14 cellular contexts compared by ENCODE assay signal in genomic region chr17:41009301-41009760, GRCh38. TPM values are rescaled to one million over a fixed set of nuclear protein-coding genes. Genes with fewer than 3 reads are reported as not detected.
DNase-seq lines count a peak whose midpoint lies in the region; ATAC-seq and TF ChIP-seq lines count a peak whose summit lies in the region.
"Had no signal": no experiment of that assay in that cellular context is flagged by ENCODE, and none has a peak within 500 bp of the region (broad histone marks: within the 10 kb centered on the region; RNA-seq: fewer than 3 reads in every experiment).

No MANE protein-coding gene starts in this region.

- H3K36me3 Mint-ChIP-seq in GM23338 (ENCODE audit: low read depth) (no peaks in the 10 kb centered on the region), T-helper 17 cell (ENCODE audit: low read depth) (no peaks in the 10 kb centered on the region)
- no peaks in the 10 kb centered on the region for H3K36me3 Mint-ChIP-seq in activated CD4-positive, alpha-beta memory T cell treated with anti-CD3 and anti-CD28 coated beads, Interleukin-2, amount 10 ng/mL, durations not matched to agents 7 days and 5 days (ENCODE audit: low read depth)
- H3K36me3 Mint-ChIP-seq: CD4-positive, CD25-positive, alpha-beta regulatory T cell had no signal

- H3K79me2 ChIP-seq in GM23338 (replicated peaks; ENCODE audit: insufficient read depth) = no peaks in the 10 kb centered on the region

- CTCF ChIA-PET in activated CD4-positive, alpha-beta memory T cell treated with anti-CD3 and anti-CD28 coated beads, Interleukin-2, amount 10 ng/mL, durations not matched to agents 7 days and 5 days (lab: Charles Lee) = no interaction called here

- H3K4me1 Mint-ChIP-seq in GM23338 = peaks cover 10% of the 10 kb centered on the region; the same call in 2 of the 3 replicates
- H3K4me1 Mint-ChIP-seq in activated CD4-positive, alpha-beta memory T cell treated with anti-CD3 and anti-CD28 coated beads, Interleukin-2, amount 10 ng/mL, durations not matched to agents 7 days and 5 days = no peaks in the 10 kb centered on the region
- no peaks in the 10 kb centered on the region for H3K4me1 Mint-ChIP-seq in T-helper 17 cell
- H3K4me1 Mint-ChIP-seq: CD4-positive, CD25-positive, alpha-beta regulatory T cell had no signal

- TF ChIP-seq CTCF in GM23338 (conservative IDR thresholded peaks at IDR 0.05; ENCODE audit: low read depth in 2 of 2) = no peak

- H3K27me3 Mint-ChIP-seq in GM23338 (ENCODE audit: insufficient read depth, low read depth, poor library complexity) (peaks cover 1% of the 10 kb centered on the region), T-helper 17 cell (peaks cover 11% of the 10 kb centered on the region)
- peaks cover 9% of the 10 kb centered on the region for H3K27me3 Mint-ChIP-seq in activated CD4-positive, alpha-beta memory T cell treated with anti-CD3 and anti-CD28 coated beads, Interleukin-2, amount 10 ng/mL, durations not matched to agents 7 days and 5 days

- no peaks in the 10 kb centered on the region for H3K27me3 ChIP-seq in GM23338 (ENCODE audit: insufficient read depth)
- H3K27me3 ChIP-seq: suprapubic skin had no signal

- H3K4me1 ChIP-seq in GM23338 (ENCODE audit: insufficient read depth) = peaks cover 14% of the 10 kb centered on the region
- H3K4me1 ChIP-seq: prostate gland, suprapubic skin had no signal

- H3K27ac Mint-ChIP-seq in GM23338 = no peak overlapping the region
- no peak overlapping the region for H3K27ac Mint-ChIP-seq in activated CD4-positive, alpha-beta memory T cell treated with anti-CD3 and anti-CD28 coated beads, Interleukin-2, amount 10 ng/mL, durations not matched to agents 7 days and 5 days
- H3K27ac Mint-ChIP-seq in T-helper 17 cell = no peak overlapping the region
- H3K27ac Mint-ChIP-seq: CD4-positive, CD25-positive, alpha-beta regulatory T cell had no signal

- no peaks in the 10 kb centered on the region for H3F3A ChIP-seq in GM23338 (replicated peaks; ENCODE audit: low read depth)

- POLR2A ChIA-PET in activated CD4-positive, alpha-beta memory T cell treated with anti-CD3 and anti-CD28 coated beads, Interleukin-2, amount 10 ng/mL, durations not matched to agents 7 days and 5 days (lab: Charles Lee) = no interaction called here

- H3K27ac ChIP-seq in GM23338 (ENCODE audit: low read depth) = no peak overlapping the region
- H3K27ac ChIP-seq: epithelial cell of prostate, KMS-11, prostate gland, suprapubic skin had no signal

- H3K4me3 Mint-ChIP-seq in GM23338 = no peak overlapping the region
- H3K4me3 Mint-ChIP-seq in activated CD4-positive, alpha-beta memory T cell treated with anti-CD3 and anti-CD28 coated beads, Interleukin-2, amount 10 ng/mL, durations not matched to agents 7 days and 5 days = no peak overlapping the region
- H3K4me3 Mint-ChIP-seq in T-helper 17 cell = no peak overlapping the region
- H3K4me3 Mint-ChIP-seq: CD4-positive, CD25-positive, alpha-beta regulatory T cell had no signal

- H3K9me3 ChIP-seq in T-helper 17 cell (ENCODE audit: control insufficient read depth, low read length, poor library complexity, severe bottlenecking) = no peaks in the 10 kb centered on the region
- H3K9me3 ChIP-seq: prostate gland, suprapubic skin had no signal

- H4K20me1 ChIP-seq in GM23338 (replicated peaks; ENCODE audit: insufficient read depth) = no peaks in the 10 kb centered on the region

- ATAC-seq in GM23338 (no peak), GM21381 (IDR thresholded peaks at IDR 0.05; ENCODE audit: unreplicated experiment) (no peak), T-helper 17 cell (no peak)

- H3K9me2 ChIP-seq in GM23338 (ENCODE audit: insufficient read depth) = no peaks in the 10 kb centered on the region; the same call in 1 of the 2 replicates

- no peak overlapping the region for H3K4me3 ChIP-seq in GM23338
- H3K4me3 ChIP-seq: prostate gland, suprapubic skin had no signal

- H3K36me3 ChIP-seq in GM23338 (ENCODE audit: insufficient read depth) = no peaks in the 10 kb centered on the region
- H3K36me3 ChIP-seq: prostate gland, suprapubic skin had no signal

- peak; percentile 35 for DNase-seq in GM23338 (ENCODE audit: low spot score)
- DNase-seq in NCI-H510A (lab: John Stamatoyannopoulos, UW) = peak; percentile 46
- peak; percentile 12 for DNase-seq in kidney tubule cell (ENCODE audit: low spot score)
- no peak for DNase-seq in activated CD4-positive, alpha-beta memory T cell treated with anti-CD3 and anti-CD28 coated beads, Interleukin-2, amount 10 ng/mL, durations not matched to agents 7 days and 5 days
- DNase-seq in T-helper 17 cell = no peak
- DNase-seq: activated CD4-positive, alpha-beta T cell treated with anti-CD3 and anti-CD28 coated beads for 1 hour; CD4-positive, CD25-positive, alpha-beta regulatory T cell; kidney had no signal

- peak overlapping the region; percentile 27; the same call in 1 of the 2 replicates for H3K4me2 ChIP-seq in GM23338
- H3K4me2 ChIP-seq: KMS-11 had no signal

- H3K9me3 Mint-ChIP-seq in GM23338 = no peaks in the 10 kb centered on the region
- H3K9me3 Mint-ChIP-seq in activated CD4-positive, alpha-beta memory T cell treated with anti-CD3 and anti-CD28 coated beads, Interleukin-2, amount 10 ng/mL, durations not matched to agents 7 days and 5 days = no peaks in the 10 kb centered on the region
- H3K9me3 Mint-ChIP-seq: CD4-positive, CD25-positive, alpha-beta regulatory T cell had no signal

- H2AFZ ChIP-seq in GM23338 = no peak overlapping the region

TF ChIP-seq in GM23338, 12 proteins besides CTCF, POLR2A, EP300 and RAD21:
- peak; percentile 60; the same call in 1 of the 2 replicates for TF ChIP-seq NANOG (IDR thresholded peaks at IDR 0.05; ENCODE audit: borderline replicate concordance)
- no peak for TF ChIP-seq POLR2AphosphoS5 (IDR thresholded peaks at IDR 0.05; ENCODE audit: low read depth)
- no peak for TF ChIP-seq EZH2phosphoT487 (IDR thresholded peaks at IDR 0.05; ENCODE audit: unreplicated experiment)
TF ChIP-seq in GM23338: peak in this region for 1.

RNA-seq across cellular contexts. Expression of gene KRTAP3-1, which starts 0.4 kb away (rescaled TPM):
- not detected in 2 replicates for total RNA-seq in GM23338 (2014; rRNA removed; shearing (Covaris generic))
- not detected in 2 replicates for polyA plus RNA-seq in GM23338 (2016; fragmentation: Nextera tagmentation; extraction: Ambion mirVana)
- total RNA-seq in activated CD4-positive, alpha-beta memory T cell treated with anti-CD3 and anti-CD28 coated beads, Interleukin-2, amount 10 ng/mL, durations not matched to agents 7 days and 5 days = not detected
- not detected for total RNA-seq in T-helper 17 cell
- total RNA-seq: CD4-positive, CD25-positive, alpha-beta regulatory T cell; H4; kidney; prostate gland had no signal
- polyA plus RNA-seq: CD4-positive, CD25-positive, alpha-beta regulatory T cell had no signal

RNA-seq across cellular contexts. Expression of gene KRTAP3-2, which starts 9.6 kb away (rescaled TPM):
- total RNA-seq in GM23338 (2014; rRNA removed; shearing (Covaris generic)) = not detected in 2 replicates
- polyA plus RNA-seq in GM23338 (2016; fragmentation: Nextera tagmentation; extraction: Ambion mirVana) = not detected in 2 replicates
- total RNA-seq in activated CD4-positive, alpha-beta memory T cell treated with anti-CD3 and anti-CD28 coated beads, Interleukin-2, amount 10 ng/mL, durations not matched to agents 7 days and 5 days = not detected
- not detected for total RNA-seq in T-helper 17 cell
- total RNA-seq: CD4-positive, CD25-positive, alpha-beta regulatory T cell; H4; kidney; prostate gland had no signal
- polyA plus RNA-seq: CD4-positive, CD25-positive, alpha-beta regulatory T cell had no signal

RNA-seq across cellular contexts. Expression of gene KRTAP3-3, which starts 15.4 kb away (rescaled TPM):
- total RNA-seq in GM23338 (2014; rRNA removed; shearing (Covaris generic)) = not detected in 2 replicates
- not detected in 2 replicates for polyA plus RNA-seq in GM23338 (2016; fragmentation: Nextera tagmentation; extraction: Ambion mirVana)
- not detected for total RNA-seq in activated CD4-positive, alpha-beta memory T cell treated with anti-CD3 and anti-CD28 coated beads, Interleukin-2, amount 10 ng/mL, durations not matched to agents 7 days and 5 days
- not detected for total RNA-seq in T-helper 17 cell
- total RNA-seq: CD4-positive, CD25-positive, alpha-beta regulatory T cell; H4; kidney; prostate gland had no signal
- polyA plus RNA-seq: CD4-positive, CD25-positive, alpha-beta regulatory T cell had no signal

RNA-seq across cellular contexts. Expression of gene KRTAP1-5, which starts 17.7 kb away (rescaled TPM):
- total RNA-seq in GM23338 (2014; rRNA removed; shearing (Covaris generic)) = not detected in 2 replicates
- not detected in 2 replicates for polyA plus RNA-seq in GM23338 (2016; fragmentation: Nextera tagmentation; extraction: Ambion mirVana)
- not detected for total RNA-seq in activated CD4-positive, alpha-beta memory T cell treated with anti-CD3 and anti-CD28 coated beads, Interleukin-2, amount 10 ng/mL, durations not matched to agents 7 days and 5 days
- not detected for total RNA-seq in T-helper 17 cell
- total RNA-seq: CD4-positive, CD25-positive, alpha-beta regulatory T cell; kidney had no signal
- polyA plus RNA-seq: CD4-positive, CD25-positive, alpha-beta regulatory T cell had no signal

RNA-seq across cellular contexts. Expression of gene KRTAP1-4, which starts 20.7 kb away (rescaled TPM):
- not detected in 2 replicates for total RNA-seq in GM23338 (2014; rRNA removed; shearing (Covaris generic))
- not detected in 2 replicates for polyA plus RNA-seq in GM23338 (2016; fragmentation: Nextera tagmentation; extraction: Ambion mirVana)
- not detected for total RNA-seq in activated CD4-positive, alpha-beta memory T cell treated with anti-CD3 and anti-CD28 coated beads, Interleukin-2, amount 10 ng/mL, durations not matched to agents 7 days and 5 days
- total RNA-seq in T-helper 17 cell = not detected
- total RNA-seq: CD4-positive, CD25-positive, alpha-beta regulatory T cell; H4; kidney; prostate gland had no signal
- polyA plus RNA-seq: CD4-positive, CD25-positive, alpha-beta regulatory T cell had no signal

Comparison
In these comparisons a context has a peak if more than half of its experiments do, and no peak if none do; other contexts are left out.
1. DNase-seq: peak in GM23338 (single experiment), NCI-H510A (single experiment) and kidney tubule cell (single experiment); none in activated CD4-positive, alpha-beta memory T cell treated with anti-CD3 and anti-CD28 coated beads, Interleukin-2, amount 10 ng/mL, durations not matched to agents 7 days and 5 days (single experiment) and T-helper 17 cell (0 of 3).